In the genomic region with DNA sequence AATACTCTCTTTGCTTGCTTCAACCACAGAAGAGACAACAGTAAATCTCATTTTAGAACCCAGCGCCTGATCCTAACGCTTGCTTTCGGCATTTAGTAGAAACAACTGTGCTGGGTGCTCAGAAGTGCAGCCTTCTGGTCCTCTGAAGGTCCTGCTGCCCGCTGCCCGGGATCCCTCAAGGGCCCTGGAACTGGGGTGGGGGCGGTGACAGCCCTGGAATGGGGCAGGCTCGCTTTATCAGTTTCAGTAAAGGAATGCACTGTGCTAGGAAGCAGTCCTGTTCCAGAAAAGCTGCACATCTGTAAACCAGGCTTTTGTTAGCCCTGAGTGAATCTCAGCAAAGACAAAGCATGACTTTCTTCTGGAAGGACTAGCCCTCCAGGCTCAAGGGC, we compare ENCODE assay signal across 10 cellular contexts.
DNase-seq lines count a peak whose midpoint lies in the region; ATAC-seq and TF ChIP-seq lines count a peak whose summit lies in the region.
"Had no signal": no experiment of that assay in that cellular context is flagged by ENCODE, and none has a peak within 500 bp of the region (broad histone marks: within the 10 kb centered on the region; RNA-seq: fewer than 3 reads in every experiment).

No MANE protein-coding gene starts in this region.

- H3K4me1 ChIP-seq in IMR-90 (ENCODE audit: control insufficient read depth, insufficient read depth, low read length) (peaks cover 39% of the 10 kb centered on the region), esophagus (ENCODE audit: control insufficient read depth in 2 of 2, insufficient read depth in 2 of 2, low read length in 1 of 2) (peaks cover 7 to 12% of the 10 kb centered on the region in 2 donors)

- peak overlapping the region; percentile 60 for H3K4me3 Mint-ChIP-seq in mesothelial cell of epicardium
- H3K4me3 Mint-ChIP-seq in activated CD4-positive, alpha-beta T cell treated with anti-CD3 and anti-CD28 coated beads, Interleukin-2, amount 10 ng/mL, durations not matched to agents 7 days and 5 days, result no peak overlapping the region
- H3K4me3 Mint-ChIP-seq: stimulated activated naive CD8-positive, alpha-beta T cell treated with anti-CD3 and anti-CD28 coated beads, Interleukin-15, Interleukin-2, amounts not matched to agents 100 ng/mL and 50 ng/mL, for 24 hours had no signal

- H4K91ac ChIP-seq in IMR-90 (ENCODE audit: insufficient read depth, low read depth, low read length), result peak overlapping the region; percentile 92

- H3K4me1 Mint-ChIP-seq in mesothelial cell of epicardium, result peaks cover 40% of the 10 kb centered on the region
- H3K4me1 Mint-ChIP-seq in activated CD4-positive, alpha-beta T cell treated with anti-CD3 and anti-CD28 coated beads, Interleukin-2, amount 10 ng/mL, durations not matched to agents 7 days and 5 days, result no peaks in the 10 kb centered on the region

- no peaks in the 10 kb centered on the region for H3K9me3 Mint-ChIP-seq in mesothelial cell of epicardium
- no peaks in the 10 kb centered on the region for H3K9me3 Mint-ChIP-seq in activated CD4-positive, alpha-beta T cell treated with anti-CD3 and anti-CD28 coated beads, Interleukin-2, amount 10 ng/mL, durations not matched to agents 7 days and 5 days
- H3K9me3 Mint-ChIP-seq: stimulated activated naive CD8-positive, alpha-beta T cell treated with anti-CD3 and anti-CD28 coated beads, Interleukin-15, Interleukin-2, amounts not matched to agents 100 ng/mL and 50 ng/mL, for 24 hours had no signal

- H3K14ac ChIP-seq in IMR-90 (replicated peaks; ENCODE audit: low read depth, low read length), result peak overlapping the region; percentile 95

- DNase-seq in IMR-90 (peak; percentile 36), mesothelial cell of epicardium (ENCODE audit: low spot score in 2 of 2, unreplicated experiment in 2 of 2) (no peak), NK-92 (lab: John Stamatoyannopoulos, UW; ENCODE audit: unreplicated experiment) (no peak)
- no peak for DNase-seq in NK-92 treated with Interleukin-12 subunit alpha and Interleukin-12 subunit beta, amount 100 ng/mL, for 24 hours (lab: John Stamatoyannopoulos, UW)
- no peak for DNase-seq in activated CD4-positive, alpha-beta T cell treated with anti-CD3 and anti-CD28 coated beads, Interleukin-2, amount 10 ng/mL, durations not matched to agents 7 days and 5 days
- DNase-seq: NCI-H2081 treated with DMSO at 0.1 percent for 48 hours had no signal

- peak overlapping the region; percentile 62 to 91; a peak in 2 of 4 replicates for H4K8ac ChIP-seq in IMR-90 (ENCODE audit: low read depth in 2 of 2, low read length in 2 of 2)

- peak overlapping the region; percentile 94; the same call in 1 of the 2 replicates for H2AK5ac ChIP-seq in IMR-90 (ENCODE audit: low read depth, low read length)

- TF ChIP-seq POLR2A in IMR-90 (IDR thresholded peaks at IDR 0.05; ENCODE audit: low read depth, low read length), result no peak

- peaks cover 20% of the 10 kb centered on the region for H3K36me3 Mint-ChIP-seq in mesothelial cell of epicardium
- H3K36me3 Mint-ChIP-seq in activated CD4-positive, alpha-beta T cell treated with anti-CD3 and anti-CD28 coated beads, Interleukin-2, amount 10 ng/mL, durations not matched to agents 7 days and 5 days (ENCODE audit: low read depth), result no peaks in the 10 kb centered on the region

- H2AFZ ChIP-seq in IMR-90 (replicated peaks; ENCODE audit: low read length, poor library complexity), result peak overlapping the region; percentile 21

- H2BK120ac ChIP-seq in IMR-90 (ENCODE audit: low read depth, low read length), result peak overlapping the region; percentile 91

- peak overlapping the region; percentile 36; the same call in 1 of the 2 replicates for H3K56ac ChIP-seq in IMR-90 (ENCODE audit: extremely low read depth, insufficient read depth, low read length)

- H3K27me3 ChIP-seq in IMR-90 (ENCODE audit: control insufficient read depth, insufficient read depth, low read length) (no peaks in the 10 kb centered on the region), esophagus (ENCODE audit: control insufficient read depth in 1 of 2, insufficient read depth in 2 of 2, low read length in 2 of 2) (no peaks in the 10 kb centered on the region)

- dilution Hi-C loops in IMR-90 (cut with HindIII; ENCODE audit: low sequenced_read_pairs, unreplicated experiment), result no loop called here

- POLR2A ChIA-PET in IMR-90 (lab: Charles Lee; ENCODE audit: unreplicated experiment), result no interaction called here
- POLR2A ChIA-PET in activated CD4-positive, alpha-beta T cell treated with anti-CD3 and anti-CD28 coated beads, Interleukin-2, amount 10 ng/mL, durations not matched to agents 7 days and 5 days (lab: Charles Lee), result no interaction called here

- H3K27me3 Mint-ChIP-seq in mesothelial cell of epicardium (ENCODE audit: low read depth), result no peaks in the 10 kb centered on the region
- H3K27me3 Mint-ChIP-seq in activated CD4-positive, alpha-beta T cell treated with anti-CD3 and anti-CD28 coated beads, Interleukin-2, amount 10 ng/mL, durations not matched to agents 7 days and 5 days, result no peaks in the 10 kb centered on the region
- H3K27me3 Mint-ChIP-seq: stimulated activated naive CD8-positive, alpha-beta T cell treated with anti-CD3 and anti-CD28 coated beads, Interleukin-15, Interleukin-2, amounts not matched to agents 100 ng/mL and 50 ng/mL, for 24 hours had no signal

- ATAC-seq in IMR-90 (ENCODE audit: low read depth) (peak; percentile 15), HG02852 (IDR thresholded peaks at IDR 0.05; ENCODE audit: unreplicated experiment) (no peak)

- H3K4me2 ChIP-seq in IMR-90 (ENCODE audit: low read depth, low read length), result peak overlapping the region; percentile 70

- H2BK5ac ChIP-seq in IMR-90 (ENCODE audit: low read depth, low read length, poor library complexity, severe bottlenecking), result peak overlapping the region; percentile 76

- peak overlapping the region; percentile 89 for H3K23ac ChIP-seq in IMR-90 (ENCODE audit: low read depth, low read length)

- H3K36me3 ChIP-seq in IMR-90 (ENCODE audit: control insufficient read depth, insufficient read depth, low read length), result peaks cover 16% of the 10 kb centered on the region
- H3K36me3 ChIP-seq in esophagus (ENCODE audit: control insufficient read depth in 2 of 2, insufficient read depth in 2 of 2, low read length in 1 of 2), result no peaks in the 10 kb centered on the region

- peak overlapping the region; percentile 91 for H2AK9ac ChIP-seq in IMR-90 (replicated peaks; ENCODE audit: low read depth, low read length, poor library complexity)

- peaks cover 46% of the 10 kb centered on the region for H3K9me1 ChIP-seq in IMR-90 (ENCODE audit: insufficient read depth, low read length)

- H3K27ac ChIP-seq in IMR-90 (ENCODE audit: insufficient read depth, low read length) (peak overlapping the region; percentile 83), esophagus (ENCODE audit: low read depth in 2 of 2, low read length in 1 of 2) (peak overlapping the region; percentile 44 to 46), temporal lobe (ENCODE audit: low read depth, low read length) (peak overlapping the region; percentile 72)

- H4K20me1 ChIP-seq in IMR-90 (ENCODE audit: insufficient read depth, low read length), result peaks cover 38% of the 10 kb centered on the region

- no peaks in the 10 kb centered on the region for H3K9me3 ChIP-seq in IMR-90 (ENCODE audit: control insufficient read depth, insufficient read depth, low read length)
- H3K9me3 ChIP-seq in esophagus (ENCODE audit: control insufficient read depth in 2 of 2, insufficient read depth in 1 of 2, low read depth in 1 of 2, low read length in 1 of 2), result no peaks in the 10 kb centered on the region

- H4K5ac ChIP-seq in IMR-90 (ENCODE audit: low read depth, low read length), result peak overlapping the region; percentile 56; the same call in 1 of the 2 replicates

- H3K4me3 ChIP-seq in IMR-90 (ENCODE audit: insufficient read depth, low read depth, low read length), result no peak overlapping the region
- H3K4me3 ChIP-seq in esophagus (ENCODE audit: low read depth in 1 of 2, low read length in 2 of 2), result no peak overlapping the region

- 40% methylated on average over 2 of the region's 7 CpGs; no CpG with 5 or more reads in 1 of the 2 experiments for WGBS in IMR-90 (ENCODE audit: extremely low coverage in 2 of 2, insufficient read length in 1 of 2), 2 experiments
- 66 to 75% methylated on average over 7 of the region's 7 CpGs for WGBS in esophagus, 2 donors

- peak overlapping the region; percentile 77 for H3K18ac ChIP-seq in IMR-90 (ENCODE audit: low read depth, low read length)

- no peak for TF ChIP-seq RAD21 in IMR-90 (IDR thresholded peaks at IDR 0.05; ENCODE audit: low read length)

- peak overlapping the region; percentile 66; the same call in 1 of the 3 replicates for H2BK15ac ChIP-seq in IMR-90 (ENCODE audit: low read depth, low read length)

- no TSS peak for BruUV-seq in IMR-90 (replicated peaks; lab: Mats Ljungman, UMichigan)

- in situ Hi-C loops in IMR-90 (cut with MboI; ENCODE audit: low sequenced_read_pairs), result no loop called here

- H3K9ac ChIP-seq in IMR-90 (ENCODE audit: low read depth, low read length), result peak overlapping the region; percentile 68

- peak overlapping the region; percentile 75; the same call in 1 of the 2 replicates for H2BK20ac ChIP-seq in IMR-90 (ENCODE audit: low read depth, low read length)

- intact Hi-C loops in IMR-90 (cut with micrococcal nuclease), result loop anchor here (5.0 kb wide), 1 partner anchor 35 kb away; no protein-coding TSS in a partner anchor

- H3K4ac ChIP-seq in IMR-90 (ENCODE audit: low read depth, low read length), result peak overlapping the region; percentile 94

- H3K79me1 ChIP-seq in IMR-90 (ENCODE audit: low read depth in 1 of 2, low read length in 2 of 2), result peaks cover 21 to 87% of the 10 kb centered on the region in 2 experiments

- CTCF ChIA-PET in IMR-90 (lab: Yijun Ruan, JAX), result interaction anchor here (0.8 kb wide), 1 partner anchor 9 kb away, joined by 7 read pairs; no protein-coding TSS in a partner anchor
- CTCF ChIA-PET in activated CD4-positive, alpha-beta T cell treated with anti-CD3 and anti-CD28 coated beads, Interleukin-2, amount 10 ng/mL, durations not matched to agents 7 days and 5 days (lab: Charles Lee), result no interaction called here

- H3K27ac Mint-ChIP-seq in mesothelial cell of epicardium, result peak overlapping the region; percentile 98
- no peak overlapping the region for H3K27ac Mint-ChIP-seq in activated CD4-positive, alpha-beta T cell treated with anti-CD3 and anti-CD28 coated beads, Interleukin-2, amount 10 ng/mL, durations not matched to agents 7 days and 5 days
- H3K27ac Mint-ChIP-seq: stimulated activated naive CD8-positive, alpha-beta T cell treated with anti-CD3 and anti-CD28 coated beads, Interleukin-15, Interleukin-2, amounts not matched to agents 100 ng/mL and 50 ng/mL, for 24 hours had no signal

- no peak for TF ChIP-seq CTCF in IMR-90 (conservative IDR thresholded peaks at IDR 0.05; ENCODE audit: low read depth, low read length)
- no peak for TF ChIP-seq CTCF in mesothelial cell of epicardium (IDR thresholded peaks at IDR 0.05; ENCODE audit: unreplicated experiment)

TF ChIP-seq in IMR-90, 13 proteins besides CTCF, POLR2A, EP300 and RAD21 (continues in another document):
- TF ChIP-seq MAZ (IDR thresholded peaks at IDR 0.05; ENCODE audit: borderline replicate concordance, low read depth, low read length) (no peak), CEBPB (IDR thresholded peaks at IDR 0.05; ENCODE audit: low read depth, low read length) (no peak), MAFK (IDR thresholded peaks at IDR 0.05; ENCODE audit: low read depth, low read length) (no peak), FOS (IDR thresholded peaks at IDR 0.05; ENCODE audit: low read depth, low read length) (no peak), NFE2L2 (IDR thresholded peaks at IDR 0.05; ENCODE audit: low read depth, low read length) (no peak)
